8 cellular contexts compared by ENCODE assay signal in genomic region chr20:1469925-1470571, GRCh38. TPM values are rescaled to one million over a fixed set of nuclear protein-coding genes. Genes with fewer than 3 reads are reported as not detected.
DNase-seq lines count a peak whose midpoint lies in the region; ATAC-seq and TF ChIP-seq lines count a peak whose summit lies in the region.

No MANE protein-coding gene starts in this region.

- peaks cover 0 to 2% (median 0%) of the 10 kb centered on the region in 5 experiments for H3K9me3 Mint-ChIP-seq in brain

- H3K4me1 Mint-ChIP-seq in brain, result peaks cover 29% of the 10 kb centered on the region

- ATAC-seq in HG03432 (IDR thresholded peaks at IDR 0.05; ENCODE audit: unreplicated experiment), result no peak

- DNase-seq in NCI-H1417 (lab: John Stamatoyannopoulos, UW) (peak; percentile 65 to 85 (median 70)), NCI-H1417 treated with DMSO at 0.1 percent for 48 hours (lab: John Stamatoyannopoulos, UW) (no peak), HK-2 (ENCODE audit: unreplicated experiment) (peak; percentile 99), NCI-H748 (lab: John Stamatoyannopoulos, UW; ENCODE audit: unreplicated experiment) (peak; percentile 86), iPS-NIHi7 (ENCODE audit: extremely low spot score) (peak; percentile 74), smooth muscle cell of the brain vasculature (ENCODE audit: low read depth, low spot score) (peak; percentile 92)

- H3K27me3 Mint-ChIP-seq in brain, result peaks cover 30% of the 10 kb centered on the region

- H3K27ac Mint-ChIP-seq in brain, result peak overlapping the region in 4 of 5 experiments; percentile 77 to 86 (median 82)

- TF ChIP-seq CTCF in brain (conservative IDR thresholded peaks at IDR 0.05), result peak; percentile 74 to 83

- H3K36me3 Mint-ChIP-seq in brain, result peaks cover 7% of the 10 kb centered on the region

- peak overlapping the region in 3 of 5 experiments; percentile 34 to 83 (median 60) for H3K4me3 Mint-ChIP-seq in brain

RNA-seq across cellular contexts. Expression of gene NSFL1C, which starts 3.4 kb away (rescaled TPM):
- polyA plus RNA-seq in brain (ENCODE audit: insufficient read depth, low read depth, low replicate concordance), result 122 TPM

RNA-seq across cellular contexts. Expression of gene SIRPB2, which starts 21.2 kb away (rescaled TPM):
- 0.95 TPM for polyA plus RNA-seq in brain (ENCODE audit: insufficient read depth, low read depth, low replicate concordance)
